In the genomic region with DNA sequence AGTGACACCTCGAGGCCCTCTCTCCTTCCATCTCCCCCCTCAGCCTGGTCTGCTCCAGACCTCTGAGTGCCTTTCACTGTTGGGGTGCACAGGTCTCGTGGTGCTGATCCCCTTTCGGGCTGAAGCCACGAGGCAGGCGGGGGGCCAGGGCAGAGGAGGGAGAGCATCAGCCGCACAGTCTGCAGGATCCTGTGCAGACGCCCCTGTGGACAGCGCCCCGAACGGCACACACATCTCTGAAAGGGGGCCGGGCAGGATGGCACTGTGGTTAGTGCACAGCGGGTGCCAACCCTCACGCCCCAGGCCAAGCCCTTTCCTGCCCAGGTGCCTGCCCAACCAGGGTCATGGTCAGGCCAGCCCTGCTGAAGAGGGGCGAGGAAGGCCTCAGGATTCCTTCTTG, we compare ENCODE assay signal across 30 cellular contexts. TPM values are rescaled to one million over a fixed set of nuclear protein-coding genes. Genes with fewer than 3 reads are reported as not detected.
"Had no signal": no experiment of that assay in that cellular context is flagged by ENCODE, and none has a peak within 500 bp of the region (broad histone marks: within the 10 kb centered on the region; RNA-seq: fewer than 3 reads in every experiment).

No MANE protein-coding gene starts in this region.

- H3K4me1 Mint-ChIP-seq: activated CD4-positive, alpha-beta T cell treated with anti-CD3 and anti-CD28 coated beads for 36 hours had no signal

- H3K36me3 Mint-ChIP-seq: activated CD4-positive, alpha-beta memory T cell treated with anti-CD3 and anti-CD28 coated beads for 36 hours; activated CD8-positive, alpha-beta memory T cell treated with anti-CD3 and anti-CD28 coated beads, Interleukin-2, amount 10 ng/mL, durations not matched to agents 7 days and 5 days; activated naive CD4-positive, alpha-beta T cell treated with anti-CD3 and anti-CD28 coated beads, Interleukin-2, amount 10 ng/mL, durations not matched to agents 7 days and 5 days; activated naive CD4-positive, alpha-beta T cell treated with anti-CD3 and anti-CD28 coated beads, Interleukin-2, amount 50 U/mL, for 72 hours; activated naive CD8-positive, alpha-beta T cell treated with anti-CD3 and anti-CD28 coated beads, Interleukin-2, amount 10 ng/mL, durations not matched to agents 7 days and 5 days had no signal

- H3K36me3 ChIP-seq: brain microvascular endothelial cell, esophagus muscularis mucosa, gastrocnemius medialis had no signal

- DNase-seq: activated CD4-positive, alpha-beta memory T cell treated with anti-CD3 and anti-CD28 coated beads for 36 hours; activated CD4-positive, alpha-beta T cell treated with anti-CD3 and anti-CD28 coated beads for 36 hours; activated CD4-positive, alpha-beta T cell treated with anti-CD3 and anti-CD28 coated beads, Interleukin-2, amount 10 ng/mL, durations not matched to agents 24 days and 14 days; activated CD4-positive, CD25-positive, alpha-beta regulatory T cell; activated CD4-positive, CD25-positive, alpha-beta regulatory T cell treated with anti-CD3 and anti-CD28 coated beads, Interleukin-2, amount 50 U/mL, for 72 hours; activated CD8-positive, alpha-beta memory T cell treated with anti-CD3 and anti-CD28 coated beads, Interleukin-2, amount 10 ng/mL, durations not matched to agents 7 days and 5 days; activated CD8-positive, alpha-beta memory T cell treated with anti-CD3 and anti-CD28 coated beads, Interleukin-2, amount 50 U/mL, for 4 hours; activated CD8-positive, alpha-beta T cell treated with anti-CD3 and anti-CD28 coated beads, Interleukin-2, amount 10 ng/mL, durations not matched to agents 7 days and 5 days; activated gamma-delta T cell; activated naive CD4-positive, alpha-beta T cell; activated naive CD4-positive, alpha-beta T cell treated with anti-CD3 and anti-CD28 coated beads, Interleukin-2, amount 10 ng/mL, durations not matched to agents 7 days and 5 days; activated naive CD8-positive, alpha-beta T cell treated with anti-CD3 and anti-CD28 coated beads, Interleukin-2, amount 10 ng/mL, durations not matched to agents 7 days and 5 days; activated T-cell treated with anti-CD3 and anti-CD28 coated beads, Interleukin-2, amount 50 U/mL, for 1 hour; activated T-cell treated with anti-CD3 and anti-CD28 coated beads, Interleukin-2, amount 50 U/mL, for 48 hours; brain microvascular endothelial cell; dorsolateral prefrontal cortex; effector memory CD4-positive, alpha-beta T cell; foreskin keratinocyte; gastrocnemius medialis; glutamatergic neuron; SW 1271; T-helper 1 cell; T-helper 2 cell had no signal

- FAIRE-seq: astrocyte, bronchial epithelial cell had no signal

- H3K4me3 Mint-ChIP-seq: activated CD4-positive, alpha-beta memory T cell treated with anti-CD3 and anti-CD28 coated beads for 36 hours; activated CD4-positive, alpha-beta T cell treated with anti-CD3 and anti-CD28 coated beads for 36 hours; activated CD4-positive, alpha-beta T cell treated with anti-CD3 and anti-CD28 coated beads, Interleukin-2, amount 10 ng/mL, durations not matched to agents 24 days and 14 days; activated CD8-positive, alpha-beta memory T cell treated with anti-CD3 and anti-CD28 coated beads, Interleukin-2, amount 10 ng/mL, durations not matched to agents 7 days and 5 days; activated CD8-positive, alpha-beta T cell treated with anti-CD3 and anti-CD28 coated beads, Interleukin-2, amount 10 ng/mL, durations not matched to agents 7 days and 5 days; activated naive CD4-positive, alpha-beta T cell treated with anti-CD3 and anti-CD28 coated beads, Interleukin-2, amount 10 ng/mL, durations not matched to agents 7 days and 5 days; activated naive CD8-positive, alpha-beta T cell treated with anti-CD3 and anti-CD28 coated beads, Interleukin-2, amount 10 ng/mL, durations not matched to agents 7 days and 5 days; central memory CD8-positive, alpha-beta T cell; dendritic cell treated with granulocyte-macrophage colony-stimulating factor and Interleukin-4, amounts not matched to agents 40 ng/mL and 50 ng/mL, for 4 days had no signal

- H3K27ac ChIP-seq: brain microvascular endothelial cell, coronary artery, dorsolateral prefrontal cortex, esophagus muscularis mucosa, foreskin keratinocyte, gastrocnemius medialis had no signal

- H3K4me1 ChIP-seq: foreskin keratinocyte, gastrocnemius medialis had no signal

- H3K4me3 ChIP-seq: coronary artery, dorsolateral prefrontal cortex, esophagus muscularis mucosa, gastrocnemius medialis had no signal

- H3K9me3 ChIP-seq: esophagus muscularis mucosa, gastrocnemius medialis had no signal

- H3K27ac Mint-ChIP-seq: activated CD4-positive, alpha-beta memory T cell treated with anti-CD3 and anti-CD28 coated beads for 36 hours; activated CD4-positive, alpha-beta T cell treated with anti-CD3 and anti-CD28 coated beads for 36 hours; activated CD4-positive, alpha-beta T cell treated with anti-CD3 and anti-CD28 coated beads, Interleukin-2, amount 10 ng/mL, durations not matched to agents 24 days and 14 days; activated CD8-positive, alpha-beta memory T cell treated with anti-CD3 and anti-CD28 coated beads, Interleukin-2, amount 10 ng/mL, durations not matched to agents 7 days and 5 days; activated CD8-positive, alpha-beta T cell treated with anti-CD3 and anti-CD28 coated beads, Interleukin-2, amount 10 ng/mL, durations not matched to agents 7 days and 5 days; activated naive CD4-positive, alpha-beta T cell treated with anti-CD3 and anti-CD28 coated beads, Interleukin-2, amount 10 ng/mL, durations not matched to agents 7 days and 5 days; activated naive CD4-positive, alpha-beta T cell treated with anti-CD3 and anti-CD28 coated beads, Interleukin-2, amount 50 U/mL, for 72 hours; activated naive CD8-positive, alpha-beta T cell treated with anti-CD3 and anti-CD28 coated beads, Interleukin-2, amount 10 ng/mL, durations not matched to agents 7 days and 5 days; dendritic cell treated with granulocyte-macrophage colony-stimulating factor and Interleukin-4, amounts not matched to agents 40 ng/mL and 50 ng/mL, for 4 days had no signal

- H3K27me3 Mint-ChIP-seq: activated CD4-positive, alpha-beta T cell treated with anti-CD3 and anti-CD28 coated beads for 36 hours had no signal

- ATAC-seq: activated CD4-positive, alpha-beta T cell treated with anti-CD3 and anti-CD28 coated beads for 36 hours; activated CD8-positive, alpha-beta memory T cell treated with anti-CD3 and anti-CD28 coated beads, Interleukin-2, amount 10 ng/mL, durations not matched to agents 7 days and 5 days; activated CD8-positive, alpha-beta T cell treated with anti-CD3 and anti-CD28 coated beads, Interleukin-2, amount 10 ng/mL, durations not matched to agents 7 days and 5 days; activated naive CD4-positive, alpha-beta T cell treated with anti-CD3 and anti-CD28 coated beads, Interleukin-2, amount 50 U/mL, for 72 hours; foreskin keratinocyte; gastrocnemius medialis had no signal

- H3K27me3 ChIP-seq: foreskin keratinocyte had no signal

RNA-seq across cellular contexts. Expression of gene CACNA1I, which starts 56.7 kb away (rescaled TPM):
- total RNA-seq: bronchial epithelial cell, gastrocnemius medialis had no signal
- polyA plus RNA-seq: foreskin keratinocyte had no signal
